ENCODE assay signal across 8 cellular contexts in genomic region chr10:72272689-72273409, GRCh38. TPM values are rescaled to one million over a fixed set of nuclear protein-coding genes. Genes with fewer than 3 reads are reported as not detected.
A peak's percentile ranks its signal among the peaks of the same experiment; 100 is the strongest.
DNase-seq lines count a peak whose midpoint lies in the region; ATAC-seq lines count a peak whose summit lies in the region.

No MANE protein-coding gene starts in this region.

- DNase-seq in ELR (ENCODE audit: low read depth) = peak; percentile 96
- peak; percentile 36 for DNase-seq in NCI-H1048 (lab: John Stamatoyannopoulos, UW)
- DNase-seq in T1000 (lab: John Stamatoyannopoulos, UW) = peak; percentile 78
- DNase-seq in dermis microvascular lymphatic vessel endothelial cell (ENCODE audit: low read depth in 2 of 2) = peak; percentile 69 to 93
- DNase-seq in left kidney (ENCODE audit: low read depth, low spot score) = peak; percentile 97
- DNase-seq in stimulated activated CD8-positive, alpha-beta memory T cell treated with anti-CD3 and anti-CD28 coated beads, Interleukin-4, amount 100 ng/mL, for 48 hours = peak; percentile 80

- peak; percentile 28 for ATAC-seq in GM21723 (IDR thresholded peaks at IDR 0.05; ENCODE audit: unreplicated experiment)
- ATAC-seq in HG03520 (IDR thresholded peaks at IDR 0.05; ENCODE audit: unreplicated experiment) = no peak

RNA-seq across cellular contexts. Expression of gene DDIT4, which starts 0.9 kb away (rescaled TPM):
- 128 and 193 TPM in 2 replicates for total RNA-seq in dermis microvascular lymphatic vessel endothelial cell

RNA-seq across cellular contexts. Expression of gene ASCC1, which starts 56.8 kb away (rescaled TPM):
- 23.5 and 26.2 TPM in 2 replicates for total RNA-seq in dermis microvascular lymphatic vessel endothelial cell

RNA-seq across cellular contexts. Expression of gene ANAPC16, which starts 57.0 kb away (rescaled TPM):
- 43.3 and 69.7 TPM in 2 replicates for total RNA-seq in dermis microvascular lymphatic vessel endothelial cell

Comparison
In these comparisons a context has a peak if more than half of its experiments do, and no peak if none do; other contexts are left out.
1. DNase-seq: peak in every context shown above with its lines; median percentile 97 in left kidney; 96 in ELR; 81 in dermis microvascular lymphatic vessel endothelial cell; 80 in stimulated activated CD8-positive, alpha-beta memory T cell treated with anti-CD3 and anti-CD28 coated beads, Interleukin-4, amount 100 ng/mL, for 48 hours; 78 in T1000; 36 in NCI-H1048.